In genomic region chr4:11404431-11404830, GRCh38 we compare ENCODE assay signal across 21 cellular contexts. TPM values are rescaled to one million over a fixed set of nuclear protein-coding genes. Genes with fewer than 3 reads are reported as not detected.
"Had no signal": no experiment of that assay in that cellular context is flagged by ENCODE, and none has a peak within 500 bp of the region (broad histone marks: within the 10 kb centered on the region; RNA-seq: fewer than 3 reads in every experiment).

No MANE protein-coding gene starts in this region.

- DNase-seq: activated CD4-positive, alpha-beta memory T cell treated with anti-CD3 and anti-CD28 coated beads for 36 hours; activated CD8-positive, alpha-beta memory T cell treated with anti-CD3 and anti-CD28 coated beads, Interleukin-2, amount 10 ng/mL, durations not matched to agents 7 days and 5 days; activated naive CD4-positive, alpha-beta T cell treated with anti-CD3 and anti-CD28 coated beads for 36 hours; activated naive CD8-positive, alpha-beta T cell treated with anti-CD3 and anti-CD28 coated beads, Interleukin-2, amount 50 U/mL, for 24 hours; activated T-cell treated with anti-CD3 and anti-CD28 coated beads, Interleukin-2, amount 50 U/mL, for 1 hour; effector memory CD8-positive, alpha-beta T cell; mesendoderm; nucleus accumbens; posterior cingulate gyrus; retina; stimulated activated CD4-positive, alpha-beta T cell treated with anti-CD3 and anti-CD28 coated beads, Interleukin-12 subunit alpha, Interleukin-12 subunit beta, amount 100 ng/mL, for 4 hours; stimulated activated CD4-positive, alpha-beta T cell treated with anti-CD3 and anti-CD28 coated beads, Interleukin-2, amount 100 ng/mL, for 24 hours; T1000 had no signal

- H3K4me1 ChIP-seq: ascending aorta, breast epithelium had no signal

- H3K36me3 ChIP-seq: thoracic aorta had no signal

- H3K27me3 Mint-ChIP-seq: activated CD4-positive, alpha-beta memory T cell treated with anti-CD3 and anti-CD28 coated beads for 36 hours; activated CD8-positive, alpha-beta memory T cell treated with anti-CD3 and anti-CD28 coated beads, Interleukin-2, amount 10 ng/mL, durations not matched to agents 7 days and 5 days; activated naive CD8-positive, alpha-beta T cell treated with anti-CD3 and anti-CD28 coated beads, Interleukin-2, amount 50 U/mL, for 24 hours; dendritic cell treated with granulocyte-macrophage colony-stimulating factor and Interleukin-4, amounts not matched to agents 40 ng/mL and 50 ng/mL, for 4 days had no signal

- H3K27ac ChIP-seq: ascending aorta, breast epithelium, hepatocyte, thoracic aorta had no signal

- H3K27ac Mint-ChIP-seq: activated CD4-positive, alpha-beta memory T cell treated with anti-CD3 and anti-CD28 coated beads for 36 hours; activated CD8-positive, alpha-beta memory T cell treated with anti-CD3 and anti-CD28 coated beads, Interleukin-2, amount 10 ng/mL, durations not matched to agents 7 days and 5 days; activated naive CD4-positive, alpha-beta T cell treated with anti-CD3 and anti-CD28 coated beads for 36 hours; activated naive CD8-positive, alpha-beta T cell treated with anti-CD3 and anti-CD28 coated beads, Interleukin-2, amount 50 U/mL, for 24 hours; activated T-helper 2 cell treated with anti-CD3 and anti-CD28 coated beads, Interferon-gamma antibody, Interleukin-2, Interleukin-4, amounts not matched to agents 10 μg/mL and 5 μg/mL and 100 μg/mL, durations not matched to agents 14 hours and 24 hours and 36 hours; dendritic cell treated with granulocyte-macrophage colony-stimulating factor and Interleukin-4, amounts not matched to agents 40 ng/mL and 50 ng/mL, for 4 days; effector memory CD8-positive, alpha-beta T cell; natural killer cell treated with Interleukin-12 subunit alpha and Interleukin-12 subunit beta and Interleukin-15 and Interleukin-18, amount 100 ng/mL, for 72 hours had no signal

- H2AFZ ChIP-seq: hepatocyte had no signal

- H3K4me1 Mint-ChIP-seq: activated CD8-positive, alpha-beta memory T cell treated with anti-CD3 and anti-CD28 coated beads, Interleukin-2, amount 10 ng/mL, durations not matched to agents 7 days and 5 days; activated naive CD8-positive, alpha-beta T cell treated with anti-CD3 and anti-CD28 coated beads, Interleukin-2, amount 50 U/mL, for 24 hours had no signal

- ATAC-seq: activated CD4-positive, CD25-positive, alpha-beta regulatory T cell treated with anti-CD3 and anti-CD28 coated beads, Interleukin-2, amount 50 U/mL, for 24 hours; activated CD8-positive, alpha-beta memory T cell treated with anti-CD3 and anti-CD28 coated beads, Interleukin-2, amount 10 ng/mL, durations not matched to agents 7 days and 5 days; activated naive CD8-positive, alpha-beta T cell treated with anti-CD3 and anti-CD28 coated beads, Interleukin-2, amount 50 U/mL, for 24 hours; effector memory CD8-positive, alpha-beta T cell; natural killer cell treated with Interleukin-12 subunit alpha and Interleukin-12 subunit beta and Interleukin-15 and Interleukin-18, amount 100 ng/mL, for 72 hours had no signal

- H3K27me3 ChIP-seq: ascending aorta, breast epithelium, hepatocyte had no signal

- H3K9me3 Mint-ChIP-seq: activated CD4-positive, alpha-beta memory T cell treated with anti-CD3 and anti-CD28 coated beads for 36 hours; activated naive CD4-positive, alpha-beta T cell treated with anti-CD3 and anti-CD28 coated beads for 36 hours; activated naive CD8-positive, alpha-beta T cell treated with anti-CD3 and anti-CD28 coated beads, Interleukin-2, amount 50 U/mL, for 24 hours; activated T-helper 2 cell treated with anti-CD3 and anti-CD28 coated beads, Interferon-gamma antibody, Interleukin-2, Interleukin-4, amounts not matched to agents 10 μg/mL and 5 μg/mL and 100 μg/mL, durations not matched to agents 14 hours and 24 hours and 36 hours; effector memory CD8-positive, alpha-beta T cell; natural killer cell treated with Interleukin-12 subunit alpha and Interleukin-12 subunit beta and Interleukin-15 and Interleukin-18, amount 100 ng/mL, for 72 hours had no signal

- H3K79me2 ChIP-seq: hepatocyte had no signal

- H3K4me3 Mint-ChIP-seq: activated CD4-positive, alpha-beta memory T cell treated with anti-CD3 and anti-CD28 coated beads for 36 hours; activated CD8-positive, alpha-beta memory T cell treated with anti-CD3 and anti-CD28 coated beads, Interleukin-2, amount 10 ng/mL, durations not matched to agents 7 days and 5 days; activated naive CD4-positive, alpha-beta T cell treated with anti-CD3 and anti-CD28 coated beads for 36 hours; activated naive CD8-positive, alpha-beta T cell treated with anti-CD3 and anti-CD28 coated beads, Interleukin-2, amount 50 U/mL, for 24 hours; dendritic cell treated with granulocyte-macrophage colony-stimulating factor and Interleukin-4, amounts not matched to agents 40 ng/mL and 50 ng/mL, for 4 days; effector memory CD8-positive, alpha-beta T cell; natural killer cell treated with Interleukin-12 subunit alpha and Interleukin-12 subunit beta and Interleukin-15 and Interleukin-18, amount 100 ng/mL, for 72 hours had no signal

- H3K4me2 ChIP-seq: hepatocyte had no signal

- H3K9me3 ChIP-seq: ascending aorta, breast epithelium, thoracic aorta had no signal

- H3K4me3 ChIP-seq: ascending aorta, breast epithelium, hepatocyte, thoracic aorta had no signal

RNA-seq across cellular contexts. Expression of gene HS3ST1, which starts 24.3 kb away (rescaled TPM):
- total RNA-seq: activated CD4-positive, alpha-beta memory T cell treated with anti-CD3 and anti-CD28 coated beads for 36 hours; activated naive CD4-positive, alpha-beta T cell treated with anti-CD3 and anti-CD28 coated beads for 36 hours; natural killer cell treated with Interleukin-12 subunit alpha and Interleukin-12 subunit beta and Interleukin-15 and Interleukin-18, amount 100 ng/mL, for 72 hours had no signal
